12 cellular contexts compared by ENCODE assay signal in genomic region chr1:203684077-203684476, GRCh38.
"Had no signal": no experiment of that assay in that cellular context is flagged by ENCODE, and none has a peak within 500 bp of the region (broad histone marks: within the 10 kb centered on the region; RNA-seq: fewer than 3 reads in every experiment).

No MANE protein-coding gene starts in this region.

- H3K9me3 ChIP-seq: ascending aorta, tibial nerve, vagina had no signal

- H3K27ac ChIP-seq: tibial nerve, vagina had no signal

- H3K27me3 Mint-ChIP-seq: stimulated activated naive B cell treated with anti-CD40 and anti-IgM and Interleukin-4, amounts not matched to agents 10 μg/mL and 1 μg/mL and 100 μg/mL, for 72 hours had no signal

- ATAC-seq: activated CD4-positive, CD25-positive, alpha-beta regulatory T cell treated with anti-CD3 and anti-CD28 coated beads, Interleukin-2, amount 50 U/mL, for 24 hours; left ventricle myocardium superior; right cardiac atrium; SK-N-SH treated with all-trans-retinoic acid at 6 μM for 48 hours; stimulated activated naive B cell treated with anti-CD40 and anti-IgM and Interleukin-4, amounts not matched to agents 10 μg/mL and 1 μg/mL and 100 μg/mL, for 72 hours had no signal

- H3K27ac Mint-ChIP-seq: stimulated activated naive B cell treated with anti-CD40 and anti-IgM and Interleukin-4, amounts not matched to agents 10 μg/mL and 1 μg/mL and 100 μg/mL, for 72 hours had no signal

- DNase-seq: activated naive CD4-positive, alpha-beta T cell; left ventricle myocardium superior; mesendoderm; posterior cingulate gyrus; right cardiac atrium; stimulated activated CD4-positive, alpha-beta T cell treated with anti-CD3 and anti-CD28 coated beads, Interleukin-1b, Interleukin-23, amount 100 ng/mL, for 48 hours; stimulated activated naive B cell treated with anti-CD40 and anti-IgM and Interleukin-4, amounts not matched to agents 10 μg/mL and 1 μg/mL and 100 μg/mL, for 72 hours had no signal

- H3K4me3 ChIP-seq: ascending aorta, tibial nerve, vagina had no signal

- H3K36me3 Mint-ChIP-seq: stimulated activated naive B cell treated with anti-CD40 and anti-IgM and Interleukin-4, amounts not matched to agents 10 μg/mL and 1 μg/mL and 100 μg/mL, for 72 hours had no signal

- H3K36me3 ChIP-seq: vagina had no signal

- H3K27me3 ChIP-seq: ascending aorta, tibial nerve, vagina had no signal

- H3K9me3 Mint-ChIP-seq: stimulated activated naive B cell treated with anti-CD40 and anti-IgM and Interleukin-4, amounts not matched to agents 10 μg/mL and 1 μg/mL and 100 μg/mL, for 72 hours had no signal

- H3K4me3 Mint-ChIP-seq: stimulated activated naive B cell treated with anti-CD40 and anti-IgM and Interleukin-4, amounts not matched to agents 10 μg/mL and 1 μg/mL and 100 μg/mL, for 72 hours had no signal
